In genomic region chr11:70220136-70220535, GRCh38 we compare ENCODE assay signal across 26 cellular contexts. TPM values are rescaled to one million over a fixed set of nuclear protein-coding genes. Genes with fewer than 3 reads are reported as not detected.
DNase-seq lines count a peak whose midpoint lies in the region; ATAC-seq, FAIRE-seq and TF ChIP-seq lines count a peak whose summit lies in the region.
"Had no signal": no experiment of that assay in that cellular context is flagged by ENCODE, and none has a peak within 500 bp of the region (broad histone marks: within the 10 kb centered on the region; RNA-seq: fewer than 3 reads in every experiment).

No MANE protein-coding gene starts in this region.

- no peak overlapping the region for H4K8ac ChIP-seq in trophoblast cell (ENCODE audit: low read depth, low read length)

- ATAC-seq in K562 (no peak), GM18858 (IDR thresholded peaks at IDR 0.05; ENCODE audit: unreplicated experiment) (no peak)
- ATAC-seq: activated CD4-positive, alpha-beta T cell treated with anti-CD3 and anti-CD28 coated beads for 36 hours; activated T-helper 17 cell treated with anti-CD3 and anti-CD28 coated beads, Interleukin-2, amount 50 U/mL, for 72 hours; left colon; stimulated activated naive CD8-positive, alpha-beta T cell treated with anti-CD3 and anti-CD28 coated beads, Interleukin-15, Interleukin-2, amounts not matched to agents 100 U/mL and 50 U/mL, for 24 hours had no signal

- no peak overlapping the region for H3K4ac ChIP-seq in trophoblast cell (ENCODE audit: low read depth, low read length)

- no peak for TF ChIP-seq POLR2A in K562 (conservative IDR thresholded peaks at IDR 0.05)

- in situ Hi-C loops in K562 (cut with MboI), result no loop called here

- no peak overlapping the region for H3K18ac ChIP-seq in trophoblast cell (ENCODE audit: low read length)

- H2AFZ ChIP-seq in K562 (ENCODE audit: low read depth, low read length), result peak overlapping the region; percentile 78
- no peak overlapping the region for H2AFZ ChIP-seq in trophoblast cell (ENCODE audit: insufficient read depth, low read length, poor library complexity)

- H2AK5ac ChIP-seq in trophoblast cell (ENCODE audit: low read length), result no peak overlapping the region

- no peak for TF ChIP-seq EP300 in K562 (IDR thresholded peaks at IDR 0.05; ENCODE audit: low read length)

- no peak overlapping the region for H4K91ac ChIP-seq in trophoblast cell (ENCODE audit: low read depth, low read length)

- H2BK120ac ChIP-seq in trophoblast cell (ENCODE audit: insufficient read depth, low read length, poor library complexity), result no peak overlapping the region

- H3K9me1 ChIP-seq in K562 (ENCODE audit: control insufficient read depth, insufficient read depth, low read length), result no peaks in the 10 kb centered on the region

- H3K79me2 ChIP-seq in K562 (ENCODE audit: control insufficient read depth, insufficient read depth, low read length) (no peaks in the 10 kb centered on the region), trophoblast cell (ENCODE audit: control insufficient read depth, insufficient read depth, low read length, poor library complexity) (no peaks in the 10 kb centered on the region)

- DNase-seq in NK-92 treated with Interleukin-12 subunit alpha and Interleukin-12 subunit beta, amount 100 ng/mL, for 24 hours (lab: John Stamatoyannopoulos, UW), result peak; percentile 60
- DNase-seq in NK-92 (lab: John Stamatoyannopoulos, UW; ENCODE audit: unreplicated experiment) (no peak), NCI-H82 (lab: John Stamatoyannopoulos, UW) (peak; percentile 72), K562 (ENCODE audit: extremely low read depth in 1 of 4, low spot score in 3 of 4) (no peak), trophoblast cell (peak; percentile 52 to 88), SW480 (ENCODE audit: low spot score) (no peak)
- DNase-seq in activated naive CD4-positive, alpha-beta T cell (lab: John Stamatoyannopoulos, UW), result no peak
- DNase-seq: activated CD4-positive, alpha-beta T cell treated with anti-CD3 and anti-CD28 coated beads for 36 hours; activated naive CD4-positive, alpha-beta T cell treated with anti-CD3 and anti-CD28 coated beads, Interleukin-2, amount 50 U/mL, for 16 hours; amniotic stem cell; DMS79; glutamatergic neuron; left colon; NCI-H1436; NCI-H2081; NCI-H2227 treated with DMSO at 0.1 percent for 48 hours; NCI-H526; OCI-M1; stimulated activated CD4-positive, alpha-beta T cell treated with anti-CD3 and anti-CD28 coated beads, Interleukin-1b, Interleukin-23, amount 100 ng/mL, for 48 hours; stimulated activated naive CD8-positive, alpha-beta T cell treated with anti-CD3 and anti-CD28 coated beads, Interleukin-15, Interleukin-2, amounts not matched to agents 100 U/mL and 50 U/mL, for 24 hours; T-helper 2 cell had no signal

- no peak overlapping the region for H4K12ac ChIP-seq in trophoblast cell (ENCODE audit: low read depth, low read length)

- no peak overlapping the region for H3K23ac ChIP-seq in trophoblast cell (ENCODE audit: low read length)

- H3K9ac ChIP-seq in K562 (ENCODE audit: insufficient read depth in 1 of 2, low read depth in 2 of 2, low read length in 2 of 2) (no peak overlapping the region), trophoblast cell (ENCODE audit: low read length) (no peak overlapping the region)

- H3K27me3 ChIP-seq in K562 (ENCODE audit: control insufficient read depth in 2 of 2, insufficient read depth in 2 of 2, low read length in 2 of 2) (no peaks in the 10 kb centered on the region), trophoblast cell (ENCODE audit: insufficient read depth, low read length) (no peaks in the 10 kb centered on the region)

- no peaks in the 10 kb centered on the region for H4K20me1 ChIP-seq in K562 (replicated peaks; ENCODE audit: control insufficient read depth, insufficient read depth, low read length)

- POLR2A ChIA-PET in K562 (lab: Yijun Ruan, JAX), result interaction anchor here (0.6 to 0.7 kb wide), 2 partner anchors 16 to 67 kb away, joined by 3 read pairs; no protein-coding TSS in a partner anchor

- intact Hi-C loops in K562 (cut with micrococcal nuclease), result no loop called here

- TF ChIP-seq RAD21 in K562 (CRISPR knock-in tag; conservative IDR thresholded peaks at IDR 0.05 in 1 of 2, IDR thresholded peaks at IDR 0.05 in 1 of 2), result no peak

- TF ChIP-seq CTCF in K562 (IDR thresholded peaks at IDR 0.05 in 2 of 3, conservative IDR thresholded peaks at IDR 0.05 in 1 of 3; ENCODE audit: insufficient read depth in 2 of 3, low read depth in 1 of 3, low read length in 3 of 3), result no peak

- no TSS peak for BruUV-seq in K562 (replicated peaks; lab: Mats Ljungman, UMichigan)

- H3K79me1 ChIP-seq in trophoblast cell (ENCODE audit: low read length), result no peaks in the 10 kb centered on the region

- H3K36me3 ChIP-seq in K562 (ENCODE audit: control insufficient read depth, insufficient read depth, low read length) (no peaks in the 10 kb centered on the region), trophoblast cell (ENCODE audit: control insufficient read depth in 1 of 2, insufficient read depth in 2 of 2, low read length in 2 of 2) (no peaks in the 10 kb centered on the region)

- no peak overlapping the region for H2BK12ac ChIP-seq in trophoblast cell (ENCODE audit: low read length)

- no peak overlapping the region for H2BK5ac ChIP-seq in trophoblast cell (ENCODE audit: low read depth, low read length, poor library complexity)

- H3K4me1 ChIP-seq in K562 (replicated peaks in 1 of 2; ENCODE audit: control insufficient read depth in 2 of 2, insufficient read depth in 2 of 2, low read length in 2 of 2), result peaks cover 4% of the 10 kb centered on the region in 2 experiments; a peak in 3 of 5 replicates
- H3K4me1 ChIP-seq in trophoblast cell (ENCODE audit: control insufficient read depth in 1 of 2, insufficient read depth in 2 of 2, low read length in 2 of 2), result no peaks in the 10 kb centered on the region

- H3K4me3 ChIP-seq in K562 (no peak overlapping the region), trophoblast cell (ENCODE audit: low read depth, low read length) (no peak overlapping the region)
- H3K4me3 ChIP-seq: SK-N-MC, smooth muscle cell had no signal

- H3K9me3 ChIP-seq in K562 (replicated peaks; ENCODE audit: control insufficient read depth, insufficient read depth, low read depth, low read length) (no peaks in the 10 kb centered on the region), trophoblast cell (ENCODE audit: insufficient read depth, low read depth, low read length) (no peaks in the 10 kb centered on the region)

- H3K4me2 ChIP-seq in K562 (ENCODE audit: insufficient read depth, low read length), result peak overlapping the region; percentile 10; the same call in 1 of the 2 replicates
- no peak overlapping the region for H3K4me2 ChIP-seq in trophoblast cell (ENCODE audit: low read length)
- H3K4me2 ChIP-seq: smooth muscle cell had no signal

- H3K14ac ChIP-seq in trophoblast cell (ENCODE audit: low read length), result no peak overlapping the region

- H3K27ac ChIP-seq in K562 (ENCODE audit: extremely low read depth, low read depth, low read length) (no peak overlapping the region; the same call in 2 of the 3 replicates), trophoblast cell (ENCODE audit: low read depth, low read length) (no peak overlapping the region)
- H3K27ac ChIP-seq: 22Rv1, SK-N-MC had no signal

- no peak for FAIRE-seq in K562 (lab: Jason Lieb, UNC)

- 49% methylated on average over 2 of the region's 3 CpGs for WGBS in K562 (ENCODE audit: insufficient coverage, low coverage, missing lambda C conversion rate)
- no CpG with 5 or more reads among the region's 3 CpGs for WGBS in trophoblast cell (ENCODE audit: extremely low coverage, insufficient coverage, insufficient read length)

- CTCF ChIA-PET in K562 (lab: Yijun Ruan, JAX; ENCODE audit: low intra/inter-chr PET ratio), result no interaction called here

TF ChIP-seq in K562, 482 proteins besides CTCF, POLR2A, EP300 and RAD21 (continues in another document):
- TF ChIP-seq ARNT (IDR thresholded peaks at IDR 0.05), result peak in 1 of 2 experiments; percentile 77; a peak in 1 of 4 replicates

RNA-seq across cellular contexts. Expression of gene FADD, which starts 17.0 kb away (rescaled TPM):
- 9.8 and 23.6 TPM in 2 replicates for total RNA-seq in K562 (2011; cell fraction: chromatin; rRNA removed; ENCODE audit: low replicate concordance)
- total RNA-seq in K562 (2011; cell fraction: nucleolus; rRNA removed), result 23.6 and 28.0 TPM in 2 replicates
- total RNA-seq in K562 (2011; cell fraction: nucleoplasm; rRNA removed), result 17.0 and 17.6 TPM in 2 replicates
- total RNA-seq in K562 (2014; rRNA removed) (20.1 and 20.4 TPM in 2 replicates), K562 (2014; rRNA removed; fragmentation: Illumina TruSeq; extraction: Trizol) (15.5 and 17.2 TPM in 2 replicates), K562 (2015; rRNA removed; fragmentation: Illumina TruSeq; extraction: Trizol) (18.4 and 20.9 TPM in 2 replicates), K562 (2021) (24.1 and 26.2 TPM in 2 replicates)
- polyA plus RNA-seq in K562 (2011; rRNA removed) (23.6 and 26.9 TPM in 2 replicates), K562 (2014; fragmentation: Illumina TruSeq; extraction: Trizol) (17.2 and 17.7 TPM in 2 replicates), K562 (2014; fragmentation: Nextera tagmentation; extraction: Ambion mirVana) (under 1 TPM; 0.29 to 0.30 TPM), K562 (2014; rRNA removed) (26.7 and 28.7 TPM in 2 replicates)
- 24.3 and 37.3 TPM in 2 replicates for polyA plus RNA-seq in K562 (2011; cell fraction: cytosol; rRNA removed)
- 11.2 and 14.3 TPM in 2 replicates for polyA plus RNA-seq in K562 (2011; cell fraction: nucleus; rRNA removed)
- polyA plus RNA-seq in K562 (2012), result 20.7 and 23.8 TPM in 2 replicates
- 17.5 and 22.8 TPM in 2 replicates for polyA minus RNA-seq in K562 (2011; rRNA and poly(A)+ RNA removed)
- 13.8 and 19.3 TPM in 2 replicates for polyA minus RNA-seq in K562 (2011; cell fraction: cytosol; rRNA and poly(A)+ RNA removed)
- 17.8 and 23.5 TPM in 2 replicates for polyA minus RNA-seq in K562 (2011; cell fraction: nucleus; rRNA and poly(A)+ RNA removed)
- polyA plus RNA-seq in trophoblast cell (2013), result 20.0 and 20.1 TPM in 2 replicates

RNA-seq across cellular contexts. Expression of gene PPFIA1, which starts 50.4 kb away (rescaled TPM):
- 221 and 294 TPM in 2 replicates for total RNA-seq in K562 (2011; cell fraction: chromatin; rRNA removed; ENCODE audit: low replicate concordance)
- 104 and 111 TPM in 2 replicates for total RNA-seq in K562 (2011; cell fraction: nucleolus; rRNA removed)
- total RNA-seq in K562 (2011; cell fraction: nucleoplasm; rRNA removed), result 162 and 166 TPM in 2 replicates
- total RNA-seq in K562 (2014; rRNA removed) (24.9 and 26.0 TPM in 2 replicates), K562 (2014; rRNA removed; fragmentation: Illumina TruSeq; extraction: Trizol) (28.5 and 31.6 TPM in 2 replicates), K562 (2015; rRNA removed; fragmentation: Illumina TruSeq; extraction: Trizol) (28.9 and 30.3 TPM in 2 replicates), K562 (2021) (33.1 and 38.4 TPM in 2 replicates)
- polyA plus RNA-seq in K562 (2011; rRNA removed) (41.5 and 48.0 TPM in 2 replicates), K562 (2014; fragmentation: Illumina TruSeq; extraction: Trizol) (36.2 and 39.5 TPM in 2 replicates), K562 (2014; fragmentation: Nextera tagmentation; extraction: Ambion mirVana) (10 to 100 TPM in 1 of 2 experiments, 1 to 10 TPM in 1; 9.9 to 13.3 TPM), K562 (2014; rRNA removed) (27.4 and 31.0 TPM in 2 replicates)
- 42.0 and 45.8 TPM in 2 replicates for polyA plus RNA-seq in K562 (2011; cell fraction: cytosol; rRNA removed)
- 107 and 119 TPM in 2 replicates for polyA plus RNA-seq in K562 (2011; cell fraction: nucleus; rRNA removed)
- 26.5 and 28.1 TPM in 2 replicates for polyA plus RNA-seq in K562 (2012)
- 76.5 and 78.4 TPM in 2 replicates for polyA minus RNA-seq in K562 (2011; rRNA and poly(A)+ RNA removed)
- polyA minus RNA-seq in K562 (2011; cell fraction: cytosol; rRNA and poly(A)+ RNA removed), result 27.9 and 43.6 TPM in 2 replicates
- 46.0 and 70.8 TPM in 2 replicates for polyA minus RNA-seq in K562 (2011; cell fraction: nucleus; rRNA and poly(A)+ RNA removed)
- polyA plus RNA-seq in trophoblast cell (2013), result 73.0 TPM in 2 replicates

Comparison
In these comparisons a context has a peak if more than half of its experiments do, and no peak if none do; other contexts are left out.
1. DNase-seq: peak in NK-92 treated with Interleukin-12 subunit alpha and Interleukin-12 subunit beta, amount 100 ng/mL, for 24 hours (single experiment), NCI-H82 (single experiment) and trophoblast cell (2 of 2); none in NK-92 (single experiment), K562 (0 of 4), activated naive CD4-positive, alpha-beta T cell (0 of 4) and SW480 (single experiment).